ENCODE assay signal across 23 cellular contexts in genomic region chr4:11178433-11178832, GRCh38.
DNase-seq lines count a peak whose midpoint lies in the region; ATAC-seq, FAIRE-seq and TF ChIP-seq lines count a peak whose summit lies in the region.
"Had no signal": no experiment of that assay in that cellular context is flagged by ENCODE, and none has a peak within 500 bp of the region (broad histone marks: within the 10 kb centered on the region; RNA-seq: fewer than 3 reads in every experiment).

No MANE protein-coding gene starts in this region.

- SMC1A ChIA-PET in GM12878 (lab: Charles Lee; ENCODE audit: uncharacterized antibody, unreplicated experiment) = no interaction called here

- no peaks in the 10 kb centered on the region; a peak in 1 of 4 replicates for H3K27me3 ChIP-seq in GM12878 (replicated peaks in 1 of 2; ENCODE audit: control insufficient read depth in 2 of 2, insufficient read depth in 2 of 2, low read length in 1 of 2)
- H3K27me3 ChIP-seq: BE2C, BLaER1 had no signal

- DNase-seq in NCI-H2227 treated with DMSO at 0.1 percent for 48 hours (lab: John Stamatoyannopoulos, UW) (peak; percentile 10), NCI-H2227 (lab: John Stamatoyannopoulos, UW; ENCODE audit: unreplicated experiment) (no peak), A549 (ENCODE audit: low read depth in 1 of 2, low spot score in 1 of 2) (no peak), GM12878 (ENCODE audit: low read depth, low spot score) (no peak), dermis blood vessel endothelial cell (no peak)
- DNase-seq: ACHN; BE2C; C1 segment of cervical spinal cord; CD4-positive, alpha-beta memory T cell; CD4-positive, CD25-positive, alpha-beta regulatory T cell; CD8-positive, alpha-beta memory T cell; COR-L47; DMS 273 treated with DMSO at 0.1 percent for 48 hours; DMS153; DMS53; DMS79; DND-41; EL; GDM1 had no signal

- H3K9me3 ChIP-seq in A549 (no peaks in the 10 kb centered on the region), GM12878 (replicated peaks; ENCODE audit: control insufficient read depth, insufficient read depth, low read length) (no peaks in the 10 kb centered on the region)
- H3K9me3 ChIP-seq: BE2C, BLaER1 had no signal

- H3K4me2 ChIP-seq in A549 (no peak overlapping the region), GM12878 (ENCODE audit: control insufficient read depth, insufficient read depth) (no peak overlapping the region)
- H3K4me2 ChIP-seq: BLaER1 had no signal

- H3K4me1 ChIP-seq in A549 (no peaks in the 10 kb centered on the region), GM12878 (ENCODE audit: control insufficient read depth, insufficient read depth, low read length) (no peaks in the 10 kb centered on the region)
- H3K4me1 ChIP-seq: BE2C, BLaER1 had no signal

- no peak for FAIRE-seq in A549 (lab: Jason Lieb, UNC)
- FAIRE-seq in GM12878 (lab: Jason Lieb, UNC) = no peak
- FAIRE-seq: GM12891 had no signal

- no peaks in the 10 kb centered on the region for H3K36me3 ChIP-seq in GM12878 (ENCODE audit: control insufficient read depth in 2 of 2, insufficient read depth in 2 of 2, low read length in 1 of 2)
- H3K36me3 ChIP-seq: BE2C, BLaER1 had no signal

- TF ChIP-seq CTCF in A549 (IDR thresholded peaks at IDR 0.05) = no peak
- no peak for TF ChIP-seq CTCF in GM12878 (IDR thresholded peaks at IDR 0.05 in 2 of 3, conservative IDR thresholded peaks at IDR 0.05 in 1 of 3; ENCODE audit: control insufficient read depth in 2 of 3, extremely low read depth in 1 of 3, insufficient read depth in 1 of 3, low read depth in 3 of 3, low read length in 3 of 3)

- TF ChIP-seq POLR2A in A549 (IDR thresholded peaks at IDR 0.05; ENCODE audit: low read length) (no peak), GM12878 (IDR thresholded peaks at IDR 0.05; ENCODE audit: low read depth, low read length) (no peak)

- 1% methylated on average over 5 of the region's 5 CpGs for WGBS in A549 (ENCODE audit: missing lambda C conversion rate)
- WGBS in GM12878 (ENCODE audit: insufficient coverage, insufficient replicate concordance, low lambda C conversion rate, missing lambda C conversion rate) = 25% methylated on average over 5 of the region's 5 CpGs

- intact Hi-C loops in GM12878 (cut with micrococcal nuclease; ENCODE audit: unreplicated experiment) = no loop called here

- no peaks in the 10 kb centered on the region for H4K20me1 ChIP-seq in GM12878 (ENCODE audit: control insufficient read depth, insufficient read depth)
- H4K20me1 ChIP-seq: BLaER1 had no signal

- no peak overlapping the region for H3K9ac ChIP-seq in GM12878 (ENCODE audit: control insufficient read depth, insufficient read depth, low read length)
- H3K9ac ChIP-seq: BLaER1 had no signal

- in situ Hi-C loops in GM12878 (cut with MboI) = no loop called here

- TF ChIP-seq EP300 in A549 (IDR thresholded peaks at IDR 0.05) (no peak), GM12878 (IDR thresholded peaks at IDR 0.05; ENCODE audit: borderline replicate concordance in 1 of 2, control insufficient read depth in 1 of 2, low read depth in 2 of 2, low read length in 2 of 2) (no peak)

- H2AFZ ChIP-seq in GM12878 (ENCODE audit: control insufficient read depth, low read depth, low read length) = no peak overlapping the region

- H3K27ac ChIP-seq in A549 = no peak overlapping the region
- no peak overlapping the region for H3K27ac ChIP-seq in GM12878 (ENCODE audit: control insufficient read depth, insufficient read depth)
- H3K27ac ChIP-seq: 22Rv1, BLaER1 had no signal

- ATAC-seq in A549 (no peak), GM12878 (no peak), GM18519 (IDR thresholded peaks at IDR 0.05; ENCODE audit: low FRiP score, unreplicated experiment) (no peak)

- POLR2A ChIA-PET in A549 (lab: Yijun Ruan, JAX) = no interaction called here
- POLR2A ChIA-PET in GM12878 (lab: Charles Lee) = interaction anchor here (0.7 kb wide), 1 partner anchor 20 kb away, joined by 3 read pairs; no protein-coding TSS in a partner anchor

- no peak for TF ChIP-seq RAD21 in A549 (conservative IDR thresholded peaks at IDR 0.05 in 1 of 2, IDR thresholded peaks at IDR 0.05 in 1 of 2)
- no peak for TF ChIP-seq RAD21 in GM12878 (IDR thresholded peaks at IDR 0.05; ENCODE audit: insufficient read depth, low read depth, low read length)

- RAD21 ChIA-PET in GM12878 (lab: Charles Lee; ENCODE audit: unreplicated experiment) = no interaction called here

- H3K4me3 ChIP-seq in A549 (no peak overlapping the region), GM12878 (no peak overlapping the region)
- H3K4me3 ChIP-seq: BLaER1 had no signal

- no peaks in the 10 kb centered on the region for H3K79me2 ChIP-seq in GM12878 (ENCODE audit: control insufficient read depth, insufficient read depth, low read length)

- no TSS peak for BruUV-seq in GM12878 (replicated peaks; lab: Mats Ljungman, UMichigan)

- CTCF ChIA-PET in A549 (lab: Yijun Ruan, JAX) = no interaction called here
- CTCF ChIA-PET in GM12878 (lab: Yijun Ruan, JAX) = no interaction called here

TF ChIP-seq in A549, 52 proteins besides CTCF, POLR2A, EP300 and RAD21:
- TF ChIP-seq RFX5 (IDR thresholded peaks at IDR 0.05) = no peak
- TF ChIP-seq, protein P1, sequence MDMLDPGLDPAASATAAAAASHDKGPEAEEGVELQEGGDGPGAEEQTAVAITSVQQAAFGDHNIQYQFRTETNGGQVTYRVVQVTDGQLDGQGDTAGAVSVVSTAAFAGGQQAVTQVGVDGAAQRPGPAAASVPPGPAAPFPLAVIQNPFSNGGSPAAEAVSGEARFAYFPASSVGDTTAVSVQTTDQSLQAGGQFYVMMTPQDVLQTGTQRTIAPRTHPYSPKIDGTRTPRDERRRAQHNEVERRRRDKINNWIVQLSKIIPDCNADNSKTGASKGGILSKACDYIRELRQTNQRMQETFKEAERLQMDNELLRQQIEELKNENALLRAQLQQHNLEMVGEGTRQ (IDR thresholded peaks at IDR 0.05) = peak; percentile 34; the same call in 1 of the 2 replicates
- TF ChIP-seq SMC3 (IDR thresholded peaks at IDR 0.05) = no peak
- no peak for TF ChIP-seq JUN (IDR thresholded peaks at IDR 0.05)
- TF ChIP-seq FOSB (CRISPR knock-in tag; IDR thresholded peaks at IDR 0.05) = no peak

TF ChIP-seq in GM12878, 131 proteins besides CTCF, POLR2A, EP300 and RAD21:
- TF ChIP-seq RBBP5 (conservative IDR thresholded peaks at IDR 0.05) (no peak), RAD51 (IDR thresholded peaks at IDR 0.05) (peak; percentile 56; the same call in 1 of the 2 replicates)
